8 cellular contexts compared by ENCODE assay signal in the genomic region with DNA sequence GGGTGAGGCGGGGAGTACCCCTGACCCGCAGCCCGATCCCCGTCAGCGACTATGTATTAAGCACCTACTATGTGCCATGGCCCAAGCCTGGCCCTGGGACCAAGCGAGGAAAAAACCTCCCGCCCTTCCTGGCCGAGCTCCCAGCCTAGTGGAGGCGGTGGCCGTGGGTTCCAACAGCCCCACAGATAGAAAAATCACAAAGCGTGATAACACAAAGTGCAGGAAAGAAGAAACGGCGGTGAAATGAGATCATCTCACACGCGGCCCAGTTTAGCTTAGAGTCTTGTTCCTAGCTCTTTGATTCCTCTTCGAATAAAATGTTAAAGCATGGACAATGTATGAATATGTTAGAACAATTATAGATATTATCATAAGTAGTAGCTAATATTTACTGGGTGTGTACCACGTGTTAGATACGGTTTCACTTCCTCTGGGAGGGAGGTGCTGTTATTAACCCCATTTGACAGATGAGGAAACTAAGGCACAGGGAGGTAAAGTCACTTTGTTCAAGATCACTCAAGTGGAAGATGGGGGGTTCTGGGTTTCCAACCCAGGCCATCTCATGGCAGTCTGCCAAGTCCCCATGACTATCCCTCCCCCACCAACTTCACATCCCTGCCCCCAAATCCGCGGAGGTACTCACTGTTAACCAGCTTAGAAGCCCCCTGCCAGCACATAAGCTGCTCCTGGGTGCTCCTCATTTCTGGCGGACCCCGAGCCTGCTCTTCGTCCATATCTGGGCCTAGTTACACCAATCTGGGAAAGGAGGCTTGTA.
DNase-seq lines count a peak whose midpoint lies in the region; ATAC-seq and TF ChIP-seq lines count a peak whose summit lies in the region.

No MANE protein-coding gene starts in this region.

- H3K9me3 ChIP-seq in DND-41 (ENCODE audit: insufficient read depth, low read length, severe bottlenecking), result no peaks in the 10 kb centered on the region

- no peaks in the 10 kb centered on the region for H3K36me3 ChIP-seq in DND-41 (ENCODE audit: insufficient read depth, low read length)

- no peak for TF ChIP-seq RAD21 in Ishikawa (IDR thresholded peaks at IDR 0.05; ENCODE audit: low read depth)

- H3K27ac Mint-ChIP-seq in activated naive CD8-positive, alpha-beta T cell treated with anti-CD3 and anti-CD28 coated beads, Interleukin-2, amount 50 U/mL, for 24 hours, result peak overlapping the region; percentile 41
- H3K27ac Mint-ChIP-seq in nephron progenitor cell, result no peak overlapping the region

- H3K27me3 ChIP-seq in DND-41 (ENCODE audit: insufficient read depth, low read length, poor library complexity), result peaks cover 3% of the 10 kb centered on the region

- H3K36me3 Mint-ChIP-seq in activated naive CD8-positive, alpha-beta T cell treated with anti-CD3 and anti-CD28 coated beads, Interleukin-2, amount 50 U/mL, for 24 hours (ENCODE audit: low read depth), result no peaks in the 10 kb centered on the region
- no peaks in the 10 kb centered on the region for H3K36me3 Mint-ChIP-seq in nephron progenitor cell (ENCODE audit: low read depth)

- TF ChIP-seq CTCF in DND-41 (IDR thresholded peaks at IDR 0.05; ENCODE audit: borderline replicate concordance, extremely low read depth, low read length, poor library complexity, severe bottlenecking) (no peak), nephron progenitor cell (IDR thresholded peaks at IDR 0.05) (no peak)

- H3K4me2 ChIP-seq in DND-41 (ENCODE audit: insufficient read depth, low read length), result peak overlapping the region; percentile 49; the same call in 1 of the 2 replicates

- no peak overlapping the region for H3K27ac ChIP-seq in DND-41 (ENCODE audit: low read length)

- H3K9me3 Mint-ChIP-seq in activated naive CD8-positive, alpha-beta T cell treated with anti-CD3 and anti-CD28 coated beads, Interleukin-2, amount 50 U/mL, for 24 hours, result no peaks in the 10 kb centered on the region
- no peaks in the 10 kb centered on the region for H3K9me3 Mint-ChIP-seq in nephron progenitor cell

- H3K4me3 ChIP-seq in DND-41 (ENCODE audit: low read depth in 1 of 2, low read length in 2 of 2), result no peak overlapping the region

- DNase-seq in DND-41 (no peak), nephron progenitor cell (no peak), HEK293T (ENCODE audit: extremely low spot score) (no peak), NCI-H146 treated with DMSO at 0.1 percent for 48 hours (lab: John Stamatoyannopoulos, UW; ENCODE audit: unreplicated experiment) (no peak)
- DNase-seq in activated naive CD8-positive, alpha-beta T cell treated with anti-CD3 and anti-CD28 coated beads, Interleukin-2, amount 50 U/mL, for 24 hours, result no peak
- DNase-seq in stimulated activated CD4-positive, alpha-beta T cell treated with anti-CD3 and anti-CD28 coated beads, Interleukin-12 subunit alpha, Interleukin-12 subunit beta, amount 100 ng/mL, for 4 hours, result no peak

- H3K4me3 Mint-ChIP-seq in activated naive CD8-positive, alpha-beta T cell treated with anti-CD3 and anti-CD28 coated beads, Interleukin-2, amount 50 U/mL, for 24 hours, result peak overlapping the region; percentile 80
- peak overlapping the region; percentile 38 for H3K4me3 Mint-ChIP-seq in nephron progenitor cell

- no peak overlapping the region for H3K9ac ChIP-seq in DND-41 (ENCODE audit: low read depth, low read length)

- H3K27me3 Mint-ChIP-seq in activated naive CD8-positive, alpha-beta T cell treated with anti-CD3 and anti-CD28 coated beads, Interleukin-2, amount 50 U/mL, for 24 hours, result peaks cover 20% of the 10 kb centered on the region
- H3K27me3 Mint-ChIP-seq in nephron progenitor cell (ENCODE audit: low read depth, poor library complexity), result peaks cover 61% of the 10 kb centered on the region

- ATAC-seq in DND-41 (ENCODE audit: insufficient read depth, low read depth) (no peak), HG03342 (IDR thresholded peaks at IDR 0.05; ENCODE audit: unreplicated experiment) (no peak)
- no peak for ATAC-seq in activated naive CD8-positive, alpha-beta T cell treated with anti-CD3 and anti-CD28 coated beads, Interleukin-2, amount 50 U/mL, for 24 hours

- no peak for TF ChIP-seq EP300 in Ishikawa (IDR thresholded peaks at IDR 0.05; ENCODE audit: borderline replicate concordance)

- peaks cover 32% of the 10 kb centered on the region for H3K4me1 Mint-ChIP-seq in activated naive CD8-positive, alpha-beta T cell treated with anti-CD3 and anti-CD28 coated beads, Interleukin-2, amount 50 U/mL, for 24 hours
- H3K4me1 Mint-ChIP-seq in nephron progenitor cell, result peaks cover 58% of the 10 kb centered on the region

- H4K20me1 ChIP-seq in DND-41 (ENCODE audit: insufficient read depth, low read length), result peaks cover 9% of the 10 kb centered on the region; the same call in 1 of the 2 replicates

- no peak overlapping the region for H2AFZ ChIP-seq in DND-41 (ENCODE audit: low read depth, low read length)

- POLR2A ChIA-PET in HEK293T (lab: Yijun Ruan, JAX), result interaction anchor here (0.9 to 1.5 kb wide), 6 partner anchors 10 to 128 kb away, joined by 3 to 7 read pairs (median 4); a partner anchor contains a TSS

- no peaks in the 10 kb centered on the region for H3K79me2 ChIP-seq in DND-41 (ENCODE audit: insufficient read depth, low read length)

- peaks cover 11% of the 10 kb centered on the region for H3K4me1 ChIP-seq in DND-41 (ENCODE audit: insufficient read depth, low read length)

- CTCF ChIA-PET in HEK293T (lab: Yijun Ruan, JAX), result interaction anchor here (0.7 to 1.4 kb wide), 7 partner anchors 11 to 125 kb away, joined by 3 to 7 read pairs (median 3); a partner anchor contains a TSS

TF ChIP-seq in Ishikawa, 13 proteins besides CTCF, POLR2A, EP300 and RAD21:
- TF ChIP-seq, protein P1, sequence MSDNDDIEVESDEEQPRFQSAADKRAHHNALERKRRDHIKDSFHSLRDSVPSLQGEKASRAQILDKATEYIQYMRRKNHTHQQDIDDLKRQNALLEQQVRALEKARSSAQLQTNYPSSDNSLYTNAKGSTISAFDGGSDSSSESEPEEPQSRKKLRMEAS (IDR thresholded peaks at IDR 0.05), result no peak
- peak; percentile 12; the same call in 1 of the 2 replicates for TF ChIP-seq NFIC (IDR thresholded peaks at IDR 0.05)

TF ChIP-seq in HEK293T, 16 proteins besides CTCF, POLR2A, EP300 and RAD21:
- no peak for TF ChIP-seq FOXK2 (IDR thresholded peaks at IDR 0.05)
- TF ChIP-seq, protein P2, sequence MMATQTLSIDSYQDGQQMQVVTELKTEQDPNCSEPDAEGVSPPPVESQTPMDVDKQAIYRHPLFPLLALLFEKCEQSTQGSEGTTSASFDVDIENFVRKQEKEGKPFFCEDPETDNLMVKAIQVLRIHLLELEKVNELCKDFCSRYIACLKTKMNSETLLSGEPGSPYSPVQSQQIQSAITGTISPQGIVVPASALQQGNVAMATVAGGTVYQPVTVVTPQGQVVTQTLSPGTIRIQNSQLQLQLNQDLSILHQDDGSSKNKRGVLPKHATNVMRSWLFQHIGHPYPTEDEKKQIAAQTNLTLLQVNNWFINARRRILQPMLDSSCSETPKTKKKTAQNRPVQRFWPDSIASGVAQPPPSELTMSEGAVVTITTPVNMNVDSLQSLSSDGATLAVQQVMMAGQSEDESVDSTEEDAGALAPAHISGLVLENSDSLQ (IDR thresholded peaks at IDR 0.05), result no peak
- no peak for TF ChIP-seq ZNF384 (IDR thresholded peaks at IDR 0.05)
- TF ChIP-seq HDGF (IDR thresholded peaks at IDR 0.05; ENCODE audit: borderline replicate concordance), result no peak
- TF ChIP-seq FOXA1 (IDR thresholded peaks at IDR 0.05), result no peak
- no peak for TF ChIP-seq ELF4 (IDR thresholded peaks at IDR 0.05)
- TF ChIP-seq BHLHE40 (IDR thresholded peaks at IDR 0.05; ENCODE audit: borderline replicate concordance), result no peak
- no peak for TF ChIP-seq SP1 (IDR thresholded peaks at IDR 0.05)
- no peak for TF ChIP-seq ARNT (IDR thresholded peaks at IDR 0.05)
- no peak for TF ChIP-seq LEF1 (IDR thresholded peaks at IDR 0.05; ENCODE audit: borderline replicate concordance)
- TF ChIP-seq SUZ12 (IDR thresholded peaks at IDR 0.05), result no peak
- TF ChIP-seq CTBP1 (IDR thresholded peaks at IDR 0.05; ENCODE audit: borderline replicate concordance), result no peak
- TF ChIP-seq TARDBP (IDR thresholded peaks at IDR 0.05), result no peak
- no peak for TF ChIP-seq NFRKB (IDR thresholded peaks at IDR 0.05)
